In genomic region chr22:17785185-17786184, GRCh38 we compare ENCODE assay signal across 9 cellular contexts. TPM values are rescaled to one million over a fixed set of nuclear protein-coding genes. Genes with fewer than 3 reads are reported as not detected.
DNase-seq lines count a peak whose midpoint lies in the region; ATAC-seq, FAIRE-seq and TF ChIP-seq lines count a peak whose summit lies in the region.
"Had no signal": no experiment of that assay in that cellular context is flagged by ENCODE, and none has a peak within 500 bp of the region (broad histone marks: within the 10 kb centered on the region; RNA-seq: fewer than 3 reads in every experiment).

No MANE protein-coding gene starts in this region.

- CTCF ChIA-PET in GM10248 (lab: Yijun Ruan, JAX): interaction anchor here (0.6 to 5.5 kb wide), 28 partner anchors 9 to 291 kb away, joined by 3 to 72 read pairs (median 4); no protein-coding TSS in a partner anchor

- H3K27me3 Mint-ChIP-seq in endothelial cell (ENCODE audit: unreplicated experiment) (peaks cover 16% of the 10 kb centered on the region), neural crest cell (ENCODE audit: low read depth) (no peaks in the 10 kb centered on the region)

- H3K4me3 Mint-ChIP-seq in endothelial cell (ENCODE audit: unreplicated experiment) (no peak overlapping the region), neural crest cell (no peak overlapping the region)

- H3K36me3 Mint-ChIP-seq in endothelial cell (ENCODE audit: low read depth, unreplicated experiment) (peaks cover 10% of the 10 kb centered on the region), neural crest cell (ENCODE audit: low read depth) (no peaks in the 10 kb centered on the region)

- ATAC-seq in GM21786 (IDR thresholded peaks at IDR 0.05; ENCODE audit: unreplicated experiment): no peak

- DNase-seq in GM10248 (ENCODE audit: extremely low spot score) (no peak), NCI-H1105 treated with DMSO at 0.1 percent for 48 hours (lab: John Stamatoyannopoulos, UW) (peak; percentile 6), endothelial cell (ENCODE audit: low spot score) (peak; percentile 64), neural crest cell (ENCODE audit: low read depth, low spot score) (no peak), urothelium cell line (ENCODE audit: low spot score) (peak; percentile 69), posterior vena cava (ENCODE audit: low spot score) (no peak)
- DNase-seq in activated CD8-positive, alpha-beta memory T cell treated with anti-CD3 and anti-CD28 coated beads for 24 hours: peak; percentile 87

- H3K9me3 Mint-ChIP-seq in endothelial cell (ENCODE audit: unreplicated experiment) (no peaks in the 10 kb centered on the region), neural crest cell (no peaks in the 10 kb centered on the region)

- TF ChIP-seq CTCF in GM10248 (IDR thresholded peaks at IDR 0.05; ENCODE audit: control extremely low read depth, extremely low read depth, low read depth, missing control alignments) (peak; percentile 81), endothelial cell (IDR thresholded peaks at IDR 0.05; ENCODE audit: unreplicated experiment) (peak; percentile 68), neural crest cell (conservative IDR thresholded peaks at IDR 0.05) (peak; percentile 59)

- peak; percentile 32 for FAIRE-seq in urothelium cell line (lab: Jason Lieb, UNC)
- FAIRE-seq: TTC549 had no signal

- peak overlapping the region; percentile 45 for H3K27ac Mint-ChIP-seq in endothelial cell (ENCODE audit: unreplicated experiment)
- no peak overlapping the region for H3K27ac Mint-ChIP-seq in neural crest cell (ENCODE audit: unreplicated experiment)

- intact Hi-C loops in posterior vena cava (cut with DNase I): no loop called here

- POLR2A ChIA-PET in GM10248 (lab: Yijun Ruan, JAX): interaction anchor here (0.6 to 1.0 kb wide), 2 partner anchors 15 to 50 kb away, joined by 4 to 5 read pairs; no protein-coding TSS in a partner anchor

- H3K4me1 Mint-ChIP-seq in endothelial cell (ENCODE audit: unreplicated experiment) (peaks cover 34% of the 10 kb centered on the region), neural crest cell (peaks cover 20% of the 10 kb centered on the region)

RNA-seq across cellular contexts. Expression of gene BID, which starts 11.2 kb away (rescaled TPM):
- total RNA-seq in endothelial cell (ENCODE audit: unreplicated experiment): 32.5 TPM
- 26.5 TPM in 2 replicates for total RNA-seq in neural crest cell
- 10 to 100 TPM; 11.8 to 13.0 TPM for total RNA-seq in posterior vena cava

Comparison
In these comparisons a context has a peak if more than half of its experiments do, and no peak if none do; other contexts are left out.
1. DNase-seq: peak in NCI-H1105 treated with DMSO at 0.1 percent for 48 hours (single experiment), activated CD8-positive, alpha-beta memory T cell treated with anti-CD3 and anti-CD28 coated beads for 24 hours (single experiment), endothelial cell (single experiment) and urothelium cell line (single experiment); none in GM10248 (single experiment), neural crest cell (single experiment) and posterior vena cava (single experiment).
2. Peak in every context shown above with its lines, with median percentiles within 50 percentile points of each other: CTCF ChIP-seq.